ENCODE assay signal across 12 cellular contexts in the genomic region with DNA sequence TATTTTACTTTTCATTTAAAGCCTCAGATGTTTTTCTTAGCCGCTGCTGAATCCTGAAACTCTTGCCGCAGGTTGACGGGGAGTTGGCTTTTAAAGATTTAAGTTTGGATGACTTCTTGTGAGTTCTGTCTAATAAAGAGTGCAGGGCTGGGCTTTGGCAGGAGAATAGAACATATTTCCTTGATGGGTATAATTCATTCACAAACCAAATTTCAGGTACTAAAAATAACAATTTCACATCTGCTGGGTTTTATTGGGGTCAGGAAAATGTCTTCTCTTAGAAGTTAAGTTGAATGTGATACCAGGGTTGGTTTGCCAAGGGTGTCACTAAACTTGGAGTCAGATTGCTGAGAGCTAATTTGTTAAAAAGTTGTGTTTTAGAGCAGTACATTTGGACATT. TPM values are rescaled to one million over a fixed set of nuclear protein-coding genes. Genes with fewer than 3 reads are reported as not detected.
A peak's percentile ranks its signal among the peaks of the same experiment; 100 is the strongest.
DNase-seq lines count a peak whose midpoint lies in the region; ATAC-seq, FAIRE-seq and TF ChIP-seq lines count a peak whose summit lies in the region.
"Had no signal": no experiment of that assay in that cellular context is flagged by ENCODE, and none has a peak within 500 bp of the region (broad histone marks: within the 10 kb centered on the region; RNA-seq: fewer than 3 reads in every experiment).

No MANE protein-coding gene starts in this region.

- no peak for TF ChIP-seq EP300 in K562 (IDR thresholded peaks at IDR 0.05; ENCODE audit: low read length)

- no peaks in the 10 kb centered on the region for H3K27me3 ChIP-seq in BLaER1
- H3K27me3 ChIP-seq in KMS-11 (ENCODE audit: insufficient read depth, low read depth): no peaks in the 10 kb centered on the region
- no peaks in the 10 kb centered on the region for H3K27me3 ChIP-seq in K562 (ENCODE audit: control insufficient read depth in 2 of 2, insufficient read depth in 2 of 2, low read length in 2 of 2)

- peaks cover 37% of the 10 kb centered on the region for H3K4me1 Mint-ChIP-seq in neural crest cell

- H3K4me3 ChIP-seq in BLaER1 (no peak overlapping the region), KMS-11 (IDR thresholded peaks at IDR 0.05; ENCODE audit: insufficient read depth, low read depth, low read length) (no peak overlapping the region), K562 (no peak overlapping the region)

- no peak overlapping the region for H3K27ac Mint-ChIP-seq in neural crest cell (ENCODE audit: unreplicated experiment)

- H3K36me3 ChIP-seq in BLaER1 (peaks cover 76% of the 10 kb centered on the region), KMS-11 (ENCODE audit: insufficient read depth) (peaks cover 4% of the 10 kb centered on the region; the same call in 1 of the 2 replicates), K562 (ENCODE audit: control insufficient read depth, insufficient read depth, low read length) (peaks cover 50% of the 10 kb centered on the region; the same call in 2 of the 3 replicates)

- H2AFZ ChIP-seq in KMS-11 (ENCODE audit: low read depth): no peak overlapping the region
- H2AFZ ChIP-seq in K562 (ENCODE audit: low read depth, low read length): no peak overlapping the region

- H3K9ac ChIP-seq in BLaER1 (no peak overlapping the region), KMS-11 (peak overlapping the region; percentile 8; the same call in 1 of the 2 replicates), K562 (ENCODE audit: insufficient read depth in 1 of 2, low read depth in 2 of 2, low read length in 2 of 2) (peak overlapping the region in 1 of 2 experiments; percentile 3; a peak in 1 of 4 replicates)

- H3K4me1 ChIP-seq in BLaER1: peaks cover 62% of the 10 kb centered on the region
- H3K4me1 ChIP-seq in KMS-11 (ENCODE audit: low read depth, poor library complexity, severe bottlenecking): peaks cover 82% of the 10 kb centered on the region
- H3K4me1 ChIP-seq in K562 (replicated peaks in 1 of 2; ENCODE audit: control insufficient read depth in 2 of 2, insufficient read depth in 2 of 2, low read length in 2 of 2): peaks cover 9 to 12% of the 10 kb centered on the region in 2 experiments

- intact Hi-C loops in K562 (cut with micrococcal nuclease): no loop called here

- no peak for TF ChIP-seq RAD21 in K562 (CRISPR knock-in tag; conservative IDR thresholded peaks at IDR 0.05 in 1 of 2, IDR thresholded peaks at IDR 0.05 in 1 of 2)

- in situ Hi-C loops in K562 (cut with MboI): no loop called here

- H3K9me3 Mint-ChIP-seq in neural crest cell: no peaks in the 10 kb centered on the region

- H3K27ac ChIP-seq in BLaER1 (0 out of 2 replicates have a peak overlapping the region, but pooled peaks have one; percentile 10), KMS-11 (peak overlapping the region; percentile 56), K562 (ENCODE audit: extremely low read depth, low read depth, low read length) (peak overlapping the region; percentile 8; the same call in 1 of the 3 replicates)

- CTCF ChIA-PET in K562 (lab: Yijun Ruan, JAX; ENCODE audit: low intra/inter-chr PET ratio): interaction anchor here (0.7 kb wide), 1 partner anchor 44 kb away, joined by 3 read pairs; no protein-coding TSS in a partner anchor

- H4K20me1 ChIP-seq in BLaER1 (peaks cover 97% of the 10 kb centered on the region), KMS-11 (ENCODE audit: insufficient read depth) (no peaks in the 10 kb centered on the region), K562 (replicated peaks; ENCODE audit: control insufficient read depth, insufficient read depth, low read length) (0 out of 2 replicates have a peak, but pooled peaks cover 3% of the 10 kb centered on the region)

- TSS peak; percentile 19 for BruUV-seq in K562 (replicated peaks; lab: Mats Ljungman, UMichigan)

- TF ChIP-seq POLR2A in K562 (conservative IDR thresholded peaks at IDR 0.05): no peak

- H3K9me3 ChIP-seq in BLaER1 (no peaks in the 10 kb centered on the region), K562 (replicated peaks; ENCODE audit: control insufficient read depth, insufficient read depth, low read depth, low read length) (no peaks in the 10 kb centered on the region)

- H3K79me2 ChIP-seq in KMS-11 (ENCODE audit: insufficient read depth, low read depth): peaks cover 97% of the 10 kb centered on the region
- peaks cover 87% of the 10 kb centered on the region for H3K79me2 ChIP-seq in K562 (ENCODE audit: control insufficient read depth, insufficient read depth, low read length)

- peak overlapping the region; percentile 90 for H3K4me2 ChIP-seq in BLaER1
- H3K4me2 ChIP-seq in KMS-11: peak overlapping the region; percentile 70
- H3K4me2 ChIP-seq in K562 (ENCODE audit: insufficient read depth, low read length): peak overlapping the region; percentile 16

- no peak for DNase-seq in K562 (ENCODE audit: extremely low read depth in 1 of 4, low spot score in 3 of 4)
- DNase-seq in neural crest cell (ENCODE audit: low read depth, low spot score): no peak
- DNase-seq in amygdala (lab: John Stamatoyannopoulos, UW): no peak
- DNase-seq: activated gamma-delta T cell, NCI-H524, T-helper 9 cell had no signal

- H3K9me1 ChIP-seq in K562 (ENCODE audit: control insufficient read depth, insufficient read depth, low read length): no peaks in the 10 kb centered on the region

- H3K4me3 Mint-ChIP-seq in neural crest cell: peak overlapping the region; percentile 39

- WGBS in K562 (ENCODE audit: insufficient coverage, low coverage, missing lambda C conversion rate): 47% methylated on average over 3 of the region's 3 CpGs

- POLR2A ChIA-PET in K562 (lab: Yijun Ruan, JAX): interaction anchor here (0.6 to 1.7 kb wide), 3 partner anchors 10 to 22 kb away, joined by 3 to 13 read pairs (median 5); a partner anchor contains a TSS

- H3K27me3 Mint-ChIP-seq in neural crest cell (ENCODE audit: low read depth): no peaks in the 10 kb centered on the region

- peaks cover 4% of the 10 kb centered on the region for H3K36me3 Mint-ChIP-seq in neural crest cell (ENCODE audit: low read depth)

- TF ChIP-seq CTCF in KMS-11 (conservative IDR thresholded peaks at IDR 0.05; ENCODE audit: low read depth, low read length) (no peak), K562 (IDR thresholded peaks at IDR 0.05 in 2 of 3, conservative IDR thresholded peaks at IDR 0.05 in 1 of 3; ENCODE audit: insufficient read depth in 2 of 3, low read depth in 1 of 3, low read length in 3 of 3) (no peak), neural crest cell (conservative IDR thresholded peaks at IDR 0.05) (no peak)

- ATAC-seq in K562 (no peak), HG03521 (IDR thresholded peaks at IDR 0.05; ENCODE audit: unreplicated experiment) (no peak), HG03139 (IDR thresholded peaks at IDR 0.05; ENCODE audit: unreplicated experiment) (no peak), GM21717 (IDR thresholded peaks at IDR 0.05; ENCODE audit: unreplicated experiment) (no peak)

- FAIRE-seq in K562 (lab: Jason Lieb, UNC): no peak
- FAIRE-seq: D721Med had no signal

RNA-seq across cellular contexts. Expression of a gene that starts 9.7 kb away (rescaled TPM):
- total RNA-seq in K562 (2011; cell fraction: chromatin; rRNA removed; ENCODE audit: low replicate concordance): 65.4 and 90.5 TPM in 2 replicates
- 29.7 and 34.7 TPM in 2 replicates for total RNA-seq in K562 (2011; cell fraction: nucleolus; rRNA removed)
- total RNA-seq in K562 (2011; cell fraction: nucleoplasm; rRNA removed): 46.8 and 54.4 TPM in 2 replicates
- total RNA-seq in K562 (2014; rRNA removed): 31.5 and 32.2 TPM in 2 replicates
- total RNA-seq in K562 (2014; rRNA removed; fragmentation: Illumina TruSeq; extraction: Trizol): 44.0 and 47.9 TPM in 2 replicates
- total RNA-seq in K562 (2015; rRNA removed; fragmentation: Illumina TruSeq; extraction: Trizol): 48.9 and 51.7 TPM in 2 replicates
- total RNA-seq in K562 (2021): 62.2 and 65.5 TPM in 2 replicates
- polyA plus RNA-seq in K562 (2011; rRNA removed): 41.6 and 64.9 TPM in 2 replicates
- 55.5 and 56.9 TPM in 2 replicates for polyA plus RNA-seq in K562 (2011; cell fraction: cytosol; rRNA removed)
- 49.9 and 53.7 TPM in 2 replicates for polyA plus RNA-seq in K562 (2011; cell fraction: nucleus; rRNA removed)
- 23.7 and 26.5 TPM in 2 replicates for polyA plus RNA-seq in K562 (2012)
- polyA plus RNA-seq in K562 (2014; fragmentation: Illumina TruSeq; extraction: Trizol): 38.7 and 47.4 TPM in 2 replicates
- 10 to 100 TPM in 1 of 2 experiments, 1 to 10 TPM in 1; 8.0 to 12.3 TPM for polyA plus RNA-seq in K562 (2014; fragmentation: Nextera tagmentation; extraction: Ambion mirVana)
- polyA plus RNA-seq in K562 (2014; rRNA removed): 25.5 and 28.2 TPM in 2 replicates
- polyA minus RNA-seq in K562 (2011; rRNA and poly(A)+ RNA removed): 140 and 156 TPM in 2 replicates
- polyA minus RNA-seq in K562 (2011; cell fraction: cytosol; rRNA and poly(A)+ RNA removed): 64.3 and 64.4 TPM in 2 replicates
- polyA minus RNA-seq in K562 (2011; cell fraction: nucleus; rRNA and poly(A)+ RNA removed): 19.3 and 32.3 TPM in 2 replicates
- total RNA-seq in neural crest cell: 88.1 and 96.0 TPM in 2 replicates

RNA-seq across cellular contexts. Expression of a gene that starts 34.0 kb away (rescaled TPM):
- total RNA-seq in K562 (2011; cell fraction: chromatin; rRNA removed; ENCODE audit: low replicate concordance): 10.1 and 25.6 TPM in 2 replicates
- 14.0 and 16.2 TPM in 2 replicates for total RNA-seq in K562 (2011; cell fraction: nucleolus; rRNA removed)
- total RNA-seq in K562 (2011; cell fraction: nucleoplasm; rRNA removed): 15.8 and 19.8 TPM in 2 replicates
- 10.3 and 20.9 TPM in 2 replicates for total RNA-seq in K562 (2014; rRNA removed)
- 6.0 and 8.9 TPM in 2 replicates for total RNA-seq in K562 (2014; rRNA removed; fragmentation: Illumina TruSeq; extraction: Trizol)
- total RNA-seq in K562 (2015; rRNA removed; fragmentation: Illumina TruSeq; extraction: Trizol): 49.7 and 51.2 TPM in 2 replicates
- total RNA-seq in K562 (2021): 13.5 and 15.0 TPM in 2 replicates
- polyA plus RNA-seq in K562 (2011; rRNA removed): 12.9 and 19.8 TPM in 2 replicates
- polyA plus RNA-seq in K562 (2011; cell fraction: cytosol; rRNA removed): 26.4 and 42.1 TPM in 2 replicates
- polyA plus RNA-seq in K562 (2011; cell fraction: nucleus; rRNA removed): 33.0 and 40.1 TPM in 2 replicates
- polyA plus RNA-seq in K562 (2012): 91.6 and 130 TPM in 2 replicates
- 26.5 and 28.0 TPM in 2 replicates for polyA plus RNA-seq in K562 (2014; fragmentation: Illumina TruSeq; extraction: Trizol)
- polyA plus RNA-seq in K562 (2014; fragmentation: Nextera tagmentation; extraction: Ambion mirVana): 10 to 100 TPM; 19.8 to 21.0 TPM
- polyA plus RNA-seq in K562 (2014; rRNA removed): 19.3 and 22.7 TPM in 2 replicates
- 6.9 and 11.6 TPM in 2 replicates for polyA minus RNA-seq in K562 (2011; rRNA and poly(A)+ RNA removed)
- polyA minus RNA-seq in K562 (2011; cell fraction: cytosol; rRNA and poly(A)+ RNA removed): 9.4 and 12.4 TPM in 2 replicates
- 4.6 and 7.1 TPM in 2 replicates for polyA minus RNA-seq in K562 (2011; cell fraction: nucleus; rRNA and poly(A)+ RNA removed)
- not detected in 2 replicates for total RNA-seq in neural crest cell

RNA-seq across cellular contexts. Expression of a gene that starts 51.8 kb away (rescaled TPM):
- 126 and 173 TPM in 2 replicates for total RNA-seq in K562 (2011; cell fraction: chromatin; rRNA removed; ENCODE audit: low replicate concordance)
- 112 and 130 TPM in 2 replicates for total RNA-seq in K562 (2011; cell fraction: nucleolus; rRNA removed)
- 168 and 231 TPM in 2 replicates for total RNA-seq in K562 (2011; cell fraction: nucleoplasm; rRNA removed)
- total RNA-seq in K562 (2014; rRNA removed) (117 and 153 TPM in 2 replicates), K562 (2014; rRNA removed; fragmentation: Illumina TruSeq; extraction: Trizol) (202 and 204 TPM in 2 replicates), K562 (2015; rRNA removed; fragmentation: Illumina TruSeq; extraction: Trizol) (226 and 244 TPM in 2 replicates), K562 (2021) (329 and 341 TPM in 2 replicates), neural crest cell (82.8 and 89.1 TPM in 2 replicates)
- polyA plus RNA-seq in K562 (2011; rRNA removed) (209 and 216 TPM in 2 replicates), K562 (2014; fragmentation: Illumina TruSeq; extraction: Trizol) (527 and 637 TPM in 2 replicates), K562 (2014; fragmentation: Nextera tagmentation; extraction: Ambion mirVana) (100 to 1,000 TPM; 570 to 835 TPM), K562 (2014; rRNA removed) (285 and 301 TPM in 2 replicates)
- polyA plus RNA-seq in K562 (2011; cell fraction: cytosol; rRNA removed): 197 and 292 TPM in 2 replicates
- 86.9 and 121 TPM in 2 replicates for polyA plus RNA-seq in K562 (2011; cell fraction: nucleus; rRNA removed)
- polyA plus RNA-seq in K562 (2012): 406 and 466 TPM in 2 replicates
- polyA minus RNA-seq in K562 (2011; rRNA and poly(A)+ RNA removed): 115 and 148 TPM in 2 replicates
- 79.5 and 100 TPM in 2 replicates for polyA minus RNA-seq in K562 (2011; cell fraction: cytosol; rRNA and poly(A)+ RNA removed)
- polyA minus RNA-seq in K562 (2011; cell fraction: nucleus; rRNA and poly(A)+ RNA removed): 31.2 and 56.0 TPM in 2 replicates

RNA-seq across cellular contexts. Expression of a gene that starts 53.5 kb away (rescaled TPM):
- total RNA-seq in K562 (2011; cell fraction: chromatin; rRNA removed; ENCODE audit: low replicate concordance): not detected in 2 replicates
- total RNA-seq in K562 (2011; cell fraction: nucleolus; rRNA removed): not detected in 2 replicates
- total RNA-seq in K562 (2011; cell fraction: nucleoplasm; rRNA removed): not detected in 2 replicates
- not detected in 2 replicates for total RNA-seq in K562 (2014; rRNA removed)
- total RNA-seq in K562 (2014; rRNA removed; fragmentation: Illumina TruSeq; extraction: Trizol): not detected in 2 replicates
- not detected in 2 replicates for total RNA-seq in K562 (2015; rRNA removed; fragmentation: Illumina TruSeq; extraction: Trizol)
- total RNA-seq in K562 (2021): not detected in 2 replicates
- 0.03 and 0.04 TPM in 2 replicates for polyA plus RNA-seq in K562 (2011; rRNA removed)
- polyA plus RNA-seq in K562 (2011; cell fraction: cytosol; rRNA removed): 0.04 TPM in 1 of 2 replicates, not detected in the other
- 0.04 TPM in 1 of 2 replicates, not detected in the other for polyA plus RNA-seq in K562 (2011; cell fraction: nucleus; rRNA removed)
- 0.04 and 0.07 TPM in 2 replicates for polyA plus RNA-seq in K562 (2012)
- not detected in 2 replicates for polyA plus RNA-seq in K562 (2014; fragmentation: Illumina TruSeq; extraction: Trizol)
- polyA plus RNA-seq in K562 (2014; fragmentation: Nextera tagmentation; extraction: Ambion mirVana): not detected
- polyA plus RNA-seq in K562 (2014; rRNA removed): not detected in 2 replicates
- polyA minus RNA-seq in K562 (2011; rRNA and poly(A)+ RNA removed): not detected in 2 replicates
- not detected in 2 replicates for polyA minus RNA-seq in K562 (2011; cell fraction: cytosol; rRNA and poly(A)+ RNA removed)
- polyA minus RNA-seq in K562 (2011; cell fraction: nucleus; rRNA and poly(A)+ RNA removed): not detected in 2 replicates
- total RNA-seq in neural crest cell: 0.07 TPM in 1 of 2 replicates, not detected in the other

Comparison
In these comparisons a context has a peak if more than half of its experiments do, and no peak if none do; other contexts are left out.
1. H3K4me2 ChIP-seq: peak in every context shown above with its lines; median percentile 90 in BLaER1; 70 in KMS-11; 16 in K562.